In the genomic region with DNA sequence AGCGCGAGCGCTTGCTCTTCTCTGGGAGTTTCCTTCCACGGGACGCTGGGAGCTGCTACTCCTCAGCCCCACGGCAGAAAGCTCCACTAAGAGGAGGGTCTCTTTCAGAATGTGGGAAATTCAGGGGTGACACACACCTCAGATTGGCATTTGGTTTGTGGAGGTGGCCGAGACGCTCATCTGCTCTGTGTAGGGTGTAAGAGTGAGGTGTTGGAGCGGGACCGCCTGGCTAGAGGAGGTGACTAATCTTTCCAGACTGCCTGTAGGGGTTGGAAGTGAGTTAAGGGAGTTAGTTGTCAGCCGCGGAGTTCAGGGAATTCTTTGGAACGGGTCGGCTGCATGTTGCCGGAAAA, we compare ENCODE assay signal across 8 cellular contexts. TPM values are rescaled to one million over a fixed set of nuclear protein-coding genes. Genes with fewer than 3 reads are reported as not detected.
DNase-seq lines count a peak whose midpoint lies in the region; ATAC-seq and TF ChIP-seq lines count a peak whose summit lies in the region.

No MANE protein-coding gene starts in this region.

- peaks cover 35% of the 10 kb centered on the region for H3K36me3 Mint-ChIP-seq in CD8-positive, alpha-beta T cell
- peaks cover 44% of the 10 kb centered on the region for H3K36me3 Mint-ChIP-seq in activated naive CD8-positive, alpha-beta T cell treated with anti-CD3 and anti-CD28 coated beads, Interleukin-2, amount 50 U/mL, for 24 hours (ENCODE audit: low read depth)

- intact Hi-C loops in CD8-positive, alpha-beta T cell (cut with DNase I, micrococcal nuclease) = loop anchor here (2.0 to 10.0 kb wide), 4 partner anchors 16 to 890 kb away; a partner anchor contains a TSS
- intact Hi-C loops in gastrocnemius medialis (cut with DNase I; ENCODE audit: low total_unique reads) = loop anchor here (2.0 to 5.0 kb wide), 3 partner anchors 18 to 103 kb away; a partner anchor contains a TSS

- H3K36me3 ChIP-seq in CD8-positive, alpha-beta T cell (ENCODE audit: insufficient read depth, low read length) = no peaks in the 10 kb centered on the region
- H3K36me3 ChIP-seq in OCI-LY3 (replicated peaks; ENCODE audit: low read depth, low read length) (peaks cover 21% of the 10 kb centered on the region), hepatocyte (replicated peaks; ENCODE audit: insufficient read depth, low read depth) (no peaks in the 10 kb centered on the region), gastrocnemius medialis (peaks cover 0 to 33% of the 10 kb centered on the region in 2 donors)

- no peaks in the 10 kb centered on the region for H3K9me3 Mint-ChIP-seq in CD8-positive, alpha-beta T cell
- H3K9me3 Mint-ChIP-seq in activated naive CD8-positive, alpha-beta T cell treated with anti-CD3 and anti-CD28 coated beads, Interleukin-2, amount 50 U/mL, for 24 hours = no peaks in the 10 kb centered on the region

- peak in 4 of 7 experiments; percentile 3 to 21 (median 14) for DNase-seq in CD8-positive, alpha-beta T cell
- DNase-seq in H4 (ENCODE audit: low spot score) (peak; percentile 30), hepatocyte (ENCODE audit: low spot score) (peak; percentile 70), gastrocnemius medialis (peak; percentile 44 to 62), NCI-H2107 treated with DMSO at 0.1 percent for 48 hours (lab: John Stamatoyannopoulos, UW; ENCODE audit: unreplicated experiment) (no peak)
- DNase-seq in activated naive CD8-positive, alpha-beta T cell treated with anti-CD3 and anti-CD28 coated beads, Interleukin-2, amount 50 U/mL, for 24 hours = peak; percentile 38

- H3K9ac ChIP-seq in OCI-LY3 (ENCODE audit: low read length) = peak overlapping the region; percentile 86

- H3K4me3 ChIP-seq in CD8-positive, alpha-beta T cell (ENCODE audit: low read depth, low read length) = peak overlapping the region; percentile 71
- H3K4me3 ChIP-seq in OCI-LY3 (ENCODE audit: low read length) (peak overlapping the region; percentile 93), hepatocyte (peak overlapping the region; percentile 70), gastrocnemius medialis (peak overlapping the region; percentile 89 to 100 (median 92))

- H3K79me2 ChIP-seq in OCI-LY3 (ENCODE audit: low read length) = peaks cover 57% of the 10 kb centered on the region
- H3K79me2 ChIP-seq in hepatocyte = peaks cover 56% of the 10 kb centered on the region

- POLR2A ChIA-PET in CD8-positive, alpha-beta T cell (lab: Charles Lee) = interaction anchor here (1.6 to 1.9 kb wide), 2 partner anchors 42 to 95 kb away, joined by 10 to 12 read pairs; a partner anchor contains a TSS

- no peaks in the 10 kb centered on the region for H3K9me2 ChIP-seq in hepatocyte (replicated peaks; ENCODE audit: insufficient read depth)

- H3K27ac ChIP-seq in CD8-positive, alpha-beta T cell (ENCODE audit: low read depth, low read length) = peak overlapping the region; percentile 71
- peak overlapping the region; percentile 48 for H3K27ac ChIP-seq in OCI-LY3 (ENCODE audit: low read length)
- H3K27ac ChIP-seq in hepatocyte = peak overlapping the region; percentile 90
- peak overlapping the region; percentile 90 to 99 (median 98) for H3K27ac ChIP-seq in gastrocnemius medialis

- TF ChIP-seq POLR2A in gastrocnemius medialis (IDR thresholded peaks at IDR 0.05) = peak in 1 of 2 donors; percentile 70

- H3K4me2 ChIP-seq in OCI-LY3 (ENCODE audit: low read length) (peak overlapping the region; percentile 95), hepatocyte (peak overlapping the region; percentile 86)

- peak overlapping the region; percentile 66 for H3K27ac Mint-ChIP-seq in CD8-positive, alpha-beta T cell
- H3K27ac Mint-ChIP-seq in activated naive CD8-positive, alpha-beta T cell treated with anti-CD3 and anti-CD28 coated beads, Interleukin-2, amount 50 U/mL, for 24 hours = peak overlapping the region; percentile 81

- no peak for TF ChIP-seq CTCF in CD8-positive, alpha-beta T cell (IDR thresholded peaks at IDR 0.05)
- TF ChIP-seq CTCF in OCI-LY3 (IDR thresholded peaks at IDR 0.05; ENCODE audit: low read depth, low read length) = no peak
- no peak for TF ChIP-seq CTCF in hepatocyte (IDR thresholded peaks at IDR 0.05; ENCODE audit: poor library complexity)
- no peak for TF ChIP-seq CTCF in gastrocnemius medialis (IDR thresholded peaks at IDR 0.05 in 4 of 5, conservative IDR thresholded peaks at IDR 0.05 in 1 of 5)

- no peaks in the 10 kb centered on the region for H3K9me3 ChIP-seq in CD8-positive, alpha-beta T cell (ENCODE audit: low read length)
- H3K9me3 ChIP-seq in OCI-LY3 (ENCODE audit: insufficient read depth, low read length) (no peaks in the 10 kb centered on the region), hepatocyte (ENCODE audit: low read depth) (no peaks in the 10 kb centered on the region), gastrocnemius medialis (no peaks in the 10 kb centered on the region)

- in situ Hi-C loops in gastrocnemius medialis (cut with MboI; ENCODE audit: low sequenced_read_pairs in 4 of 4) = no loop called here

- no peaks in the 10 kb centered on the region for H3K27me3 Mint-ChIP-seq in CD8-positive, alpha-beta T cell (ENCODE audit: low read depth)
- H3K27me3 Mint-ChIP-seq in activated naive CD8-positive, alpha-beta T cell treated with anti-CD3 and anti-CD28 coated beads, Interleukin-2, amount 50 U/mL, for 24 hours = peaks cover 10% of the 10 kb centered on the region

- peak overlapping the region; percentile 85 for H3K4me3 Mint-ChIP-seq in CD8-positive, alpha-beta T cell
- peak overlapping the region; percentile 87 for H3K4me3 Mint-ChIP-seq in activated naive CD8-positive, alpha-beta T cell treated with anti-CD3 and anti-CD28 coated beads, Interleukin-2, amount 50 U/mL, for 24 hours

- peaks cover 39% of the 10 kb centered on the region for H3K4me1 Mint-ChIP-seq in CD8-positive, alpha-beta T cell (ENCODE audit: low read depth)
- H3K4me1 Mint-ChIP-seq in activated naive CD8-positive, alpha-beta T cell treated with anti-CD3 and anti-CD28 coated beads, Interleukin-2, amount 50 U/mL, for 24 hours = peaks cover 49% of the 10 kb centered on the region

- no peaks in the 10 kb centered on the region for H3K27me3 ChIP-seq in CD8-positive, alpha-beta T cell (ENCODE audit: insufficient read depth, low read length)
- H3K27me3 ChIP-seq in OCI-LY3 (ENCODE audit: low read depth, low read length) (peaks cover 14% of the 10 kb centered on the region), hepatocyte (no peaks in the 10 kb centered on the region), gastrocnemius medialis (no peaks in the 10 kb centered on the region)

- no peak for ATAC-seq in CD8-positive, alpha-beta T cell
- ATAC-seq in activated naive CD8-positive, alpha-beta T cell treated with anti-CD3 and anti-CD28 coated beads, Interleukin-2, amount 50 U/mL, for 24 hours = peak; percentile 52
- ATAC-seq in gastrocnemius medialis = peak; percentile 69 to 70
- ATAC-seq in GM21381 (IDR thresholded peaks at IDR 0.05; ENCODE audit: unreplicated experiment) = no peak

- H4K20me1 ChIP-seq in OCI-LY3 (ENCODE audit: insufficient read depth, low read length) = peaks cover 12% of the 10 kb centered on the region
- H4K20me1 ChIP-seq in hepatocyte (ENCODE audit: insufficient read depth, poor library complexity, severe bottlenecking) = peaks cover 12% of the 10 kb centered on the region

- CTCF ChIA-PET in CD8-positive, alpha-beta T cell (lab: Charles Lee) = interaction anchor here (0.7 to 3.9 kb wide), 4 partner anchors 8 to 431 kb away, joined by 3 to 50 read pairs (median 4); no protein-coding TSS in a partner anchor

- H2AFZ ChIP-seq in OCI-LY3 (ENCODE audit: low read depth, low read length) (no peak overlapping the region), hepatocyte (peak overlapping the region; percentile 77)

- peaks cover 31% of the 10 kb centered on the region for H3K4me1 ChIP-seq in CD8-positive, alpha-beta T cell (ENCODE audit: insufficient read depth, low read length)
- H3K4me1 ChIP-seq in OCI-LY3 (ENCODE audit: low read length) (peaks cover 13% of the 10 kb centered on the region), hepatocyte (ENCODE audit: insufficient read depth) (peaks cover 13% of the 10 kb centered on the region), gastrocnemius medialis (peaks cover 32 to 39% of the 10 kb centered on the region in 2 donors)

- 1% methylated on average over 15 of the region's 15 CpGs for WGBS in hepatocyte (ENCODE audit: low lambda C conversion rate, missing lambda C conversion rate)

RNA-seq across cellular contexts. Expression of a gene that starts 0.7 kb away (rescaled TPM):
- total RNA-seq in CD8-positive, alpha-beta T cell = 10 to 100 TPM; 69.9 to 72.6 TPM
- total RNA-seq in H4 (2014; rRNA removed; shearing (Covaris generic)) = 119 and 172 TPM in 2 replicates
- total RNA-seq in hepatocyte = 61.6 and 62.0 TPM in 2 replicates
- polyA plus RNA-seq in hepatocyte = 141 and 145 TPM in 2 replicates
- total RNA-seq in gastrocnemius medialis = 100 to 1,000 TPM in 3 of 4 donors, 10 to 100 TPM in 1; 81.7 to 215 (median 191) TPM

RNA-seq across cellular contexts. Expression of a gene that starts 41.7 kb away (rescaled TPM):
- 1 to 10 TPM; 5.6 to 5.9 TPM for total RNA-seq in CD8-positive, alpha-beta T cell
- total RNA-seq in H4 (2014; rRNA removed; shearing (Covaris generic)) = 2.5 and 3.2 TPM in 2 replicates
- total RNA-seq in hepatocyte (1.1 and 1.3 TPM in 2 replicates), gastrocnemius medialis (1 to 10 TPM in 3 of 4 donors, under 1 TPM in 1; 0.15 to 2.2 (median 1.5) TPM)
- polyA plus RNA-seq in hepatocyte = 0.80 and 1.0 TPM in 2 replicates

Comparison
In these comparisons a context has a peak if more than half of its experiments do, and no peak if none do; other contexts are left out.
1. ATAC-seq: peak in activated naive CD8-positive, alpha-beta T cell treated with anti-CD3 and anti-CD28 coated beads, Interleukin-2, amount 50 U/mL, for 24 hours (single experiment) and gastrocnemius medialis (2 of 2); none in CD8-positive, alpha-beta T cell (single experiment) and GM21381 (single experiment).
2. H3K27ac ChIP-seq: peak in every context shown above with its lines; median percentile 98 in gastrocnemius medialis; 90 in hepatocyte; 71 in CD8-positive, alpha-beta T cell; 48 in OCI-LY3.
3. Peak in every context shown above with its lines, with median percentiles within 50 percentile points of each other: H3K4me3 ChIP-seq.